Comparison of ENCODE assay signal across 8 cellular contexts in the genomic region with DNA sequence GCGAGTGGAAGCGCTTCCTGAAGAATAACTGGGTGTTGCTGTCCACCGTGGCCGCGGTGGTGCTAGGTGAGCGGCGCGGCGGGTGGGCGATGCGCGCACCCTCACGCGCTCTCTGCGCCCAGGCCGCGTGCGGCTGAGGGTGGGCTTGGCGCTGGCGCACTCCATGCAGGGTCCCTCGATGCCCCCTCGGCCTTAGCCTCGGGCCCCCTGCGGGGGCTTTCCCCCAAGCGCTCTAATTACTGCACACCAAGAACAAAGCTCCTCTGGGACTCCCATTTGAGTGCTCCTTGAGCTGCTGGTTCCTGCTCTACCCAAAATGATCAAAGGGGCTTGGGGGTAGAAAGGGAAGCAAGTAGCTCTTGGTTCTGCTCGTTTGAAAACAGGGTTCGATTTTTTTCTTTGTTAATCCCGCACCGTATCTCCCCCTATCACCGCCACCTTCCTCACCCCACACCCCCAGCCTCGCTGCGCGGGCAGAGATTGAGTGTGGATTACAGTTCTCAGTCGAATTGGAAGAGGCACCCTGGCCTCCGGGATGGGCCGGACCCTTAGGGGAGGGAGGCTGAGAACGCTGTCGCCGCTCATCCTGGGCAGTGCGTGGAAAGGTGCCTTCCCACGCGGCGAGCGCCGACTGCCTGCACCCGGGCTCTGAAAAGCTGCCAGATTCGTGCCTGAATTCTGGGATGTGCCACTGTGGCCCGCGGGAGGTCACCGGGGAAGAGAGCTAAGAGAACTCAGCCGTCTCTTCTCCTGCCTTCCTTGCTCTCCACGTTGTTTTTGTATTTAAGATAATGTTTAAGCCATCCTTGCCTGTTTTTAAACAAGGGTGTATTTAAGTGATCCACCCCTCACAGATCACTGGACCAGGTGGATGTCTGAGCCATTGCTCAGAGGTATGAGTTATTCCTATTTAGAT. TPM values are rescaled to one million over a fixed set of nuclear protein-coding genes. Genes with fewer than 3 reads are reported as not detected.
DNase-seq lines count a peak whose midpoint lies in the region; ATAC-seq and TF ChIP-seq lines count a peak whose summit lies in the region.

No MANE protein-coding gene starts in this region.

- no peaks in the 10 kb centered on the region for H4K20me1 ChIP-seq in DOHH2 (ENCODE audit: control insufficient read depth, insufficient read depth, low read depth, low read length)

- H3K9me3 ChIP-seq in DOHH2 (ENCODE audit: control insufficient read depth, insufficient read depth, low read length) (no peaks in the 10 kb centered on the region), duodenal mucosa (ENCODE audit: control insufficient read depth in 1 of 2, low read length in 2 of 2) (no peaks in the 10 kb centered on the region), mucosa of descending colon (no peaks in the 10 kb centered on the region)

- no peaks in the 10 kb centered on the region for H3K36me3 ChIP-seq in DOHH2 (ENCODE audit: control insufficient read depth, low read length)
- no peaks in the 10 kb centered on the region for H3K36me3 ChIP-seq in duodenal mucosa (ENCODE audit: control insufficient read depth in 1 of 2, insufficient read depth in 2 of 2, low read length in 2 of 2)
- no peaks in the 10 kb centered on the region for H3K36me3 ChIP-seq in mucosa of descending colon (ENCODE audit: low read depth)

- peak; percentile 34 for DNase-seq in M059J (ENCODE audit: low read depth)
- peak in 2 of 3 donors; percentile 5 to 46 for DNase-seq in mucosa of descending colon
- DNase-seq in SK-N-DZ (ENCODE audit: low spot score): no peak
- DNase-seq in NAMALWA (ENCODE audit: low spot score): no peak

- intact Hi-C loops in mucosa of descending colon (cut with DNase I, micrococcal nuclease): no loop called here

- ATAC-seq in GM21367 (IDR thresholded peaks at IDR 0.05; ENCODE audit: unreplicated experiment) (peak; percentile 20), mucosa of descending colon (peak; percentile 0), esophagus mucosa (no peak)

- peak overlapping the region; percentile 71 for H3K4me3 ChIP-seq in DOHH2 (ENCODE audit: low read length)
- H3K4me3 ChIP-seq in duodenal mucosa (ENCODE audit: low read depth in 1 of 2, low read length in 2 of 2): peak overlapping the region; percentile 88 to 90
- peak overlapping the region; percentile 29 for H3K4me3 ChIP-seq in mucosa of descending colon

- TF ChIP-seq CTCF in DOHH2 (IDR thresholded peaks at IDR 0.05; ENCODE audit: low read depth, low read length, poor library complexity, severe bottlenecking): no peak
- no peak for TF ChIP-seq CTCF in mucosa of descending colon (IDR thresholded peaks at IDR 0.05)

- H3K79me2 ChIP-seq in DOHH2 (ENCODE audit: control insufficient read depth, low read length): no peaks in the 10 kb centered on the region

- H3F3A ChIP-seq in DOHH2 (ENCODE audit: control insufficient read depth, insufficient read depth): no peaks in the 10 kb centered on the region

- H3K4me2 ChIP-seq in DOHH2 (ENCODE audit: low read length): peak overlapping the region; percentile 63

- H3K27ac ChIP-seq in DOHH2 (ENCODE audit: low read depth, low read length) (no peak overlapping the region), duodenal mucosa (ENCODE audit: low read depth, low read length) (peak overlapping the region; percentile 20)

- no peaks in the 10 kb centered on the region for H3K9me2 ChIP-seq in DOHH2 (replicated peaks; ENCODE audit: control insufficient read depth, low read length)

- H3K27me3 ChIP-seq in DOHH2 (ENCODE audit: control insufficient read depth, low read length) (peaks cover 27% of the 10 kb centered on the region), duodenal mucosa (ENCODE audit: control insufficient read depth in 1 of 2, insufficient read depth in 2 of 2, low read length in 2 of 2) (no peaks in the 10 kb centered on the region)

- peaks cover 36% of the 10 kb centered on the region for H3K4me1 ChIP-seq in DOHH2 (ENCODE audit: control insufficient read depth, low read length)
- peaks cover 12 to 23% of the 10 kb centered on the region in 2 donors for H3K4me1 ChIP-seq in duodenal mucosa (ENCODE audit: control insufficient read depth in 1 of 2, insufficient read depth in 2 of 2, low read length in 2 of 2)
- H3K4me1 ChIP-seq in mucosa of descending colon (ENCODE audit: low read depth): peaks cover 14% of the 10 kb centered on the region

- peak overlapping the region; percentile 70 to 71 for H3K9ac ChIP-seq in duodenal mucosa (ENCODE audit: low read depth in 1 of 2, low read length in 2 of 2)

RNA-seq across cellular contexts. Expression of a gene that starts 0.7 kb away (rescaled TPM):
- total RNA-seq in M059J (2014; rRNA removed; shearing (Covaris generic)): 14.7 and 20.6 TPM in 2 replicates
- total RNA-seq in mucosa of descending colon (10 to 100 TPM; 16.8 to 44.8 (median 37.0) TPM), esophagus mucosa (1.4 TPM)
- polyA plus RNA-seq in SK-N-DZ (2014; cell fraction: cytosol; rRNA removed): 0.12 TPM in 1 of 2 replicates, not detected in the other
- polyA plus RNA-seq in SK-N-DZ (2014; cell fraction: nucleus; rRNA removed): 0.05 TPM in 1 of 2 replicates, not detected in the other

Comparison
In these comparisons a context has a peak if more than half of its experiments do, and no peak if none do; other contexts are left out.
1. H3K4me3 ChIP-seq: peak in every context shown above with its lines; median percentile 89 in duodenal mucosa; 71 in DOHH2; 29 in mucosa of descending colon.
2. DNase-seq: peak in M059J (single experiment) and mucosa of descending colon (2 of 3); none in SK-N-DZ (single experiment) and NAMALWA (single experiment).